ENCODE assay signal across 22 cellular contexts in genomic region chr12:185197-185955, GRCh38. TPM values are rescaled to one million over a fixed set of nuclear protein-coding genes. Genes with fewer than 3 reads are reported as not detected.
"Had no signal": no experiment of that assay in that cellular context is flagged by ENCODE, and none has a peak within 500 bp of the region (broad histone marks: within the 10 kb centered on the region; RNA-seq: fewer than 3 reads in every experiment).

No MANE protein-coding gene starts in this region.

- H3K4me3 ChIP-seq: heart left ventricle, lung, pancreas, tibial nerve, uterus had no signal

- H3K9me3 Mint-ChIP-seq: activated B cell treated with CpG ODN at 0.5 μM for 24 hours; activated CD4-positive, alpha-beta T cell treated with anti-CD3 and anti-CD28 coated beads, Interleukin-2, amount 10 ng/mL, durations not matched to agents 24 days and 14 days; activated naive CD8-positive, alpha-beta T cell treated with anti-CD3 and anti-CD28 coated beads, Interleukin-2, amount 10 ng/mL, durations not matched to agents 7 days and 5 days; activated T-cell treated with anti-CD3 and anti-CD28 coated beads, Interleukin-2, amount 50 U/mL, for 72 hours; effector memory CD8-positive, alpha-beta T cell; immature natural killer cell had no signal

- H3K36me3 ChIP-seq: brain microvascular endothelial cell, heart left ventricle, pancreas, tibial nerve, uterus had no signal

- H3K27me3 ChIP-seq: brain microvascular endothelial cell, heart left ventricle, pancreas, uterus had no signal

- H3K9me3 ChIP-seq: heart left ventricle, pancreas, tibial nerve, uterus had no signal

- H3K36me3 Mint-ChIP-seq: activated naive CD8-positive, alpha-beta T cell treated with anti-CD3 and anti-CD28 coated beads, Interleukin-2, amount 10 ng/mL, durations not matched to agents 7 days and 5 days; immature natural killer cell; stimulated activated naive B cell treated with anti-CD40 and anti-IgM and Interleukin-4, amounts not matched to agents 10 μg/mL and 1 μg/mL and 100 μg/mL, for 72 hours had no signal

- DNase-seq: activated B cell treated with CpG ODN at 0.5 μM for 24 hours; activated CD4-positive, alpha-beta T cell treated with anti-CD3 and anti-CD28 coated beads, Interleukin-2, amount 10 ng/mL, durations not matched to agents 24 days and 14 days; activated CD8-positive, alpha-beta memory T cell treated with anti-CD3 and anti-CD28 coated beads, Interleukin-2, amount 50 U/mL, for 48 hours; activated gamma-delta T cell treated with Interleukin-2 at 50 U/mL for 16 hours; activated naive CD8-positive, alpha-beta T cell treated with anti-CD3 and anti-CD28 coated beads, Interleukin-2, amount 10 ng/mL, durations not matched to agents 7 days and 5 days; activated T-cell treated with anti-CD3 and anti-CD28 coated beads, Interleukin-2, amount 50 U/mL, for 72 hours; brain microvascular endothelial cell; dermis blood vessel endothelial cell; effector memory CD8-positive, alpha-beta T cell; immature natural killer cell; midbrain; retina; stimulated activated CD4-positive, alpha-beta T cell treated with anti-CD3 and anti-CD28 coated beads, Interleukin-2, amount 100 ng/mL, for 48 hours; stimulated activated naive B cell treated with anti-CD40 and anti-IgM and Interleukin-4, amounts not matched to agents 10 μg/mL and 1 μg/mL and 100 μg/mL, for 72 hours; T-helper 2 cell; uterus had no signal

- H3K27ac Mint-ChIP-seq: activated B cell treated with CpG ODN at 0.5 μM for 24 hours; activated CD4-positive, alpha-beta T cell treated with anti-CD3 and anti-CD28 coated beads, Interleukin-2, amount 10 ng/mL, durations not matched to agents 24 days and 14 days; activated naive CD8-positive, alpha-beta T cell treated with anti-CD3 and anti-CD28 coated beads, Interleukin-2, amount 10 ng/mL, durations not matched to agents 7 days and 5 days; activated T-cell treated with anti-CD3 and anti-CD28 coated beads, Interleukin-2, amount 50 U/mL, for 72 hours; effector memory CD8-positive, alpha-beta T cell; immature natural killer cell; stimulated activated naive B cell treated with anti-CD40 and anti-IgM and Interleukin-4, amounts not matched to agents 10 μg/mL and 1 μg/mL and 100 μg/mL, for 72 hours had no signal

- H3K27ac ChIP-seq: brain microvascular endothelial cell, epithelial cell of prostate, heart left ventricle, pancreas, tibial nerve, uterus had no signal

- H3K4me3 Mint-ChIP-seq: activated B cell treated with CpG ODN at 0.5 μM for 24 hours; activated CD4-positive, alpha-beta T cell treated with anti-CD3 and anti-CD28 coated beads, Interleukin-2, amount 10 ng/mL, durations not matched to agents 24 days and 14 days; activated naive CD8-positive, alpha-beta T cell treated with anti-CD3 and anti-CD28 coated beads, Interleukin-2, amount 10 ng/mL, durations not matched to agents 7 days and 5 days; activated T-cell treated with anti-CD3 and anti-CD28 coated beads, Interleukin-2, amount 50 U/mL, for 72 hours; effector memory CD8-positive, alpha-beta T cell; immature natural killer cell; stimulated activated naive B cell treated with anti-CD40 and anti-IgM and Interleukin-4, amounts not matched to agents 10 μg/mL and 1 μg/mL and 100 μg/mL, for 72 hours had no signal

- ATAC-seq: activated T-cell treated with anti-CD3 and anti-CD28 coated beads, Interleukin-2, amount 50 U/mL, for 72 hours; effector memory CD8-positive, alpha-beta T cell; heart left ventricle; pancreas; stimulated activated naive B cell treated with anti-CD40 and anti-IgM and Interleukin-4, amounts not matched to agents 10 μg/mL and 1 μg/mL and 100 μg/mL, for 72 hours had no signal

- H3K4me1 ChIP-seq: pancreas, uterus had no signal

RNA-seq across cellular contexts. Expression of gene SLC6A12, which starts 28.6 kb away (rescaled TPM):
- total RNA-seq: activated B cell treated with CpG ODN at 0.5 μM for 24 hours; activated CD4-positive, alpha-beta T cell treated with anti-CD3 and anti-CD28 coated beads, Interleukin-2, amount 10 ng/mL, durations not matched to agents 24 days and 14 days; activated naive CD8-positive, alpha-beta T cell treated with anti-CD3 and anti-CD28 coated beads, Interleukin-2, amount 10 ng/mL, durations not matched to agents 7 days and 5 days; skeletal muscle tissue had no signal
